14 cellular contexts compared by ENCODE assay signal in genomic region chr22:19674929-19675253, GRCh38. TPM values are rescaled to one million over a fixed set of nuclear protein-coding genes. Genes with fewer than 3 reads are reported as not detected.
"Had no signal": no experiment of that assay in that cellular context is flagged by ENCODE, and none has a peak within 500 bp of the region (broad histone marks: within the 10 kb centered on the region; RNA-seq: fewer than 3 reads in every experiment).

No MANE protein-coding gene starts in this region.

- H3K27ac Mint-ChIP-seq: naive thymus-derived CD4-positive, alpha-beta T cell; nephron progenitor cell had no signal

- H3K9me3 ChIP-seq: neutrophil, thyroid gland, upper lobe of left lung, uterus had no signal

- H3K4me3 ChIP-seq: coronary artery, thyroid gland, upper lobe of left lung, uterus had no signal

- H3K4me1 ChIP-seq: thyroid gland, upper lobe of left lung, uterus had no signal

- H3K27me3 ChIP-seq: neutrophil, thyroid gland, uterus had no signal

- H3K4me3 Mint-ChIP-seq: naive thymus-derived CD4-positive, alpha-beta T cell; nephron progenitor cell had no signal

- H3K9me3 Mint-ChIP-seq: naive thymus-derived CD4-positive, alpha-beta T cell had no signal

- H3K27ac ChIP-seq: coronary artery, neutrophil, thyroid gland, upper lobe of left lung, uterus had no signal

- ATAC-seq: left colon; naive thymus-derived CD4-positive, alpha-beta T cell had no signal

- H3K4me1 Mint-ChIP-seq: naive thymus-derived CD4-positive, alpha-beta T cell had no signal

- H3K36me3 ChIP-seq: neutrophil, thyroid gland, upper lobe of left lung, uterus had no signal

- H3K36me3 Mint-ChIP-seq: naive thymus-derived CD4-positive, alpha-beta T cell had no signal

- FAIRE-seq: small intestine had no signal

- DNase-seq: effector CD4-positive, alpha-beta T cell; hippocampal formation; left colon; mesendoderm; naive thymus-derived CD4-positive, alpha-beta T cell; nephron progenitor cell; small intestine; stimulated activated CD4-positive, alpha-beta T cell treated with anti-CD3 and anti-CD28 coated beads, Interleukin-12 subunit alpha, Interleukin-12 subunit beta, amount 100 ng/mL, for 4 hours; stimulated activated naive CD4-positive, alpha-beta T cell treated with Interleukin-2 at 50 U/mL for 16 hours; thyroid gland; upper lobe of left lung; uterus had no signal

RNA-seq across cellular contexts. Expression of gene GP1BB, which starts 48.4 kb away (rescaled TPM):
- polyA plus RNA-seq: naive thymus-derived CD4-positive, alpha-beta T cell had no signal
